Comparison of ENCODE assay signal across 25 cellular contexts in the genomic region with DNA sequence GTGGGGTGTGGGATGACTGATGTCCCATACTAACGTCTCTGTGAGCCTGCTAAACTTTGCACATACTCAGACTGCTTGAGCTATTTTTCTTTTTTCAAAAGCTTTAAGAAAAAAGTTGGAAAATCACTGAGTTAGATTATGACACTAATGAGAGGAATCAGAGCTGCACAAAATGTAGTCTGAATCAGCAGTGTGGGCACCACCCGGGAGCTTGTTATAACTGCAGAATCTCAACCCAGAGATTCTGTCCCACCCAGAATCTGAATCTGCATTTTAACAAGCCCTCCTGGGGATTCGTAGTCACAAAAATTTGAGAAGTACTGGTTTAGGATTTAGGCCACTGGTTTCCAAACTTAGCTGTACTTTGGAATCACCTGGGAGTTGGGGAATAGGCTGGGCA.
"Had no signal": no experiment of that assay in that cellular context is flagged by ENCODE, and none has a peak within 500 bp of the region (broad histone marks: within the 10 kb centered on the region; RNA-seq: fewer than 3 reads in every experiment).

No MANE protein-coding gene starts in this region.

- H3K4me3 ChIP-seq: coronary artery, esophagus muscularis mucosa, hepatocyte, lower lobe of right lung, neural progenitor cell, prostate gland, sigmoid colon, suprapubic skin, transverse colon, upper lobe of right lung, uterus had no signal

- H3K27me3 ChIP-seq: hepatocyte, neural progenitor cell, sigmoid colon, suprapubic skin, transverse colon, upper lobe of right lung, uterus had no signal

- H3K27ac ChIP-seq: coronary artery, esophagus muscularis mucosa, hepatocyte, lower lobe of right lung, neural progenitor cell, prostate gland, sigmoid colon, suprapubic skin, transverse colon, upper lobe of right lung, uterus had no signal

- H3K9ac ChIP-seq: neural progenitor cell had no signal

- H3K79me2 ChIP-seq: hepatocyte had no signal

- H3K9me3 ChIP-seq: esophagus muscularis mucosa, lower lobe of right lung, prostate gland, sigmoid colon, suprapubic skin, transverse colon, upper lobe of right lung, uterus had no signal

- H2AFZ ChIP-seq: hepatocyte, neural progenitor cell had no signal

- H3K4me2 ChIP-seq: hepatocyte, neural progenitor cell had no signal

- FAIRE-seq: endothelial cell of umbilical vein, frontal cortex, small intestine had no signal

- DNase-seq: dermis blood vessel endothelial cell; effector memory CD4-positive, alpha-beta T cell; islet precursor cell; kidney glomerular epithelial cell; left colon; left ventricle myocardium superior; lower lobe of right lung; naive thymus-derived CD4-positive, alpha-beta T cell; right cardiac atrium; sigmoid colon; small intestine; stimulated activated CD4-positive, alpha-beta T cell treated with anti-CD3 and anti-CD28 coated beads, Interleukin-15, amount 100 ng/mL, for 24 hours; stimulated activated CD4-positive, alpha-beta T cell treated with anti-CD3 and anti-CD28 coated beads, Interleukin-2, amount 100 ng/mL, for 48 hours; stimulated activated naive B cell treated with anti-CD40 and anti-IgM and Interleukin-4, amounts not matched to agents 10 μg/mL and 1 μg/mL and 100 μg/mL, for 72 hours; transverse colon; upper lobe of right lung; uterus had no signal

- H3K4me1 ChIP-seq: esophagus muscularis mucosa, lower lobe of right lung, neural progenitor cell, prostate gland, sigmoid colon, suprapubic skin, transverse colon, upper lobe of right lung, uterus had no signal

- H3K36me3 ChIP-seq: esophagus muscularis mucosa, lower lobe of right lung, neural progenitor cell, prostate gland, sigmoid colon, suprapubic skin, transverse colon, upper lobe of right lung, uterus had no signal

- ATAC-seq: left colon; left ventricle myocardium superior; lower lobe of right lung; naive thymus-derived CD4-positive, alpha-beta T cell; right cardiac atrium; stimulated activated naive B cell treated with anti-CD40 and anti-IgM and Interleukin-4, amounts not matched to agents 10 μg/mL and 1 μg/mL and 100 μg/mL, for 72 hours; upper lobe of right lung had no signal
